Comparison of ENCODE assay signal across 23 cellular contexts in genomic region chr11:24738972-24739371, GRCh38.
"Had no signal": no experiment of that assay in that cellular context is flagged by ENCODE, and none has a peak within 500 bp of the region (broad histone marks: within the 10 kb centered on the region; RNA-seq: fewer than 3 reads in every experiment).

No MANE protein-coding gene starts in this region.

- H3K9me3 Mint-ChIP-seq: brain had no signal

- H3K4me3 Mint-ChIP-seq: activated CD8-positive, alpha-beta memory T cell treated with anti-CD3 and anti-CD28 coated beads, Interleukin-2, amount 10 ng/mL, durations not matched to agents 7 days and 5 days; activated T-cell treated with anti-CD3 and anti-CD28 coated beads, Interleukin-2, amount 50 U/mL, for 4 hours; brain; central memory CD8-positive, alpha-beta T cell; memory B cell; natural killer cell treated with Interleukin-12 subunit alpha and Interleukin-12 subunit beta and Interleukin-15 and Interleukin-18, amount 100 ng/mL, for 72 hours; stimulated activated memory B cell treated with anti-CD40 and anti-IgM and Interleukin-4, amounts not matched to agents 10 μg/mL and 1 μg/mL and 100 μg/mL, for 72 hours had no signal

- H3K27ac Mint-ChIP-seq: activated CD8-positive, alpha-beta memory T cell treated with anti-CD3 and anti-CD28 coated beads, Interleukin-2, amount 10 ng/mL, durations not matched to agents 7 days and 5 days; activated naive CD4-positive, alpha-beta T cell treated with anti-CD3 and anti-CD28 coated beads, Interleukin-2, amount 50 U/mL, for 72 hours; memory B cell; natural killer cell treated with Interleukin-12 subunit alpha and Interleukin-12 subunit beta and Interleukin-15 and Interleukin-18, amount 100 ng/mL, for 72 hours; stimulated activated memory B cell treated with anti-CD40 and anti-IgM and Interleukin-4, amounts not matched to agents 10 μg/mL and 1 μg/mL and 100 μg/mL, for 72 hours had no signal

- H3K27me3 ChIP-seq: gastrocnemius medialis, spleen, transverse colon had no signal

- H3K4me3 ChIP-seq: gastrocnemius medialis, left ventricle myocardium inferior, psoas muscle, spleen, transverse colon had no signal

- H3K4me1 ChIP-seq: gastrocnemius medialis, left ventricle myocardium inferior, psoas muscle, spleen, transverse colon had no signal

- H3K27me3 Mint-ChIP-seq: activated CD8-positive, alpha-beta memory T cell treated with anti-CD3 and anti-CD28 coated beads, Interleukin-2, amount 10 ng/mL, durations not matched to agents 7 days and 5 days; central memory CD8-positive, alpha-beta T cell; memory B cell; natural killer cell treated with Interleukin-12 subunit alpha and Interleukin-12 subunit beta and Interleukin-15 and Interleukin-18, amount 100 ng/mL, for 72 hours; stimulated activated memory B cell treated with anti-CD40 and anti-IgM and Interleukin-4, amounts not matched to agents 10 μg/mL and 1 μg/mL and 100 μg/mL, for 72 hours had no signal

- H3K36me3 Mint-ChIP-seq: activated CD8-positive, alpha-beta memory T cell treated with anti-CD3 and anti-CD28 coated beads, Interleukin-2, amount 10 ng/mL, durations not matched to agents 7 days and 5 days; brain; memory B cell; natural killer cell treated with Interleukin-12 subunit alpha and Interleukin-12 subunit beta and Interleukin-15 and Interleukin-18, amount 100 ng/mL, for 72 hours; stimulated activated memory B cell treated with anti-CD40 and anti-IgM and Interleukin-4, amounts not matched to agents 10 μg/mL and 1 μg/mL and 100 μg/mL, for 72 hours had no signal

- H3K4me1 Mint-ChIP-seq: activated CD8-positive, alpha-beta memory T cell treated with anti-CD3 and anti-CD28 coated beads, Interleukin-2, amount 10 ng/mL, durations not matched to agents 7 days and 5 days; brain; central memory CD8-positive, alpha-beta T cell; memory B cell; stimulated activated memory B cell treated with anti-CD40 and anti-IgM and Interleukin-4, amounts not matched to agents 10 μg/mL and 1 μg/mL and 100 μg/mL, for 72 hours had no signal

- H3K27ac ChIP-seq: epithelial cell of prostate, gastrocnemius medialis, left ventricle myocardium inferior, psoas muscle, spleen, transverse colon had no signal

- DNase-seq: activated CD4-positive, alpha-beta T cell treated with anti-CD3 and anti-CD28 coated beads, Interleukin-2, amount 50 U/mL, for 4 hours; activated CD8-positive, alpha-beta memory T cell treated with anti-CD3 and anti-CD28 coated beads, Interleukin-2, amount 10 ng/mL, durations not matched to agents 7 days and 5 days; activated effector memory CD4-positive, alpha-beta T cell treated with anti-CD3 and anti-CD28 coated beads, Interleukin-2, amount 50 U/mL, for 16 hours; activated T-cell treated with anti-CD3 and anti-CD28 coated beads, Interleukin-2, amount 50 U/mL, for 4 hours; amniotic stem cell; cortex of kidney; effector CD8-positive, alpha-beta T cell; gastrocnemius medialis; kidney; left ventricle myocardium inferior; psoas muscle; spleen; stimulated activated CD4-positive, alpha-beta T cell treated with anti-CD3 and anti-CD28 coated beads, Interleukin-1b, Interleukin-23, amount 100 ng/mL, for 48 hours; transverse colon had no signal

- ATAC-seq: activated CD4-positive, CD25-positive, alpha-beta regulatory T cell treated with anti-CD3 and anti-CD28 coated beads, Interleukin-2, amount 50 U/mL, for 24 hours; activated CD8-positive, alpha-beta memory T cell treated with anti-CD3 and anti-CD28 coated beads, Interleukin-2, amount 10 ng/mL, durations not matched to agents 7 days and 5 days; activated naive CD4-positive, alpha-beta T cell treated with anti-CD3 and anti-CD28 coated beads, Interleukin-2, amount 50 U/mL, for 72 hours; activated T-cell treated with anti-CD3 and anti-CD28 coated beads, Interleukin-2, amount 50 U/mL, for 4 hours; gastrocnemius medialis; natural killer cell treated with Interleukin-12 subunit alpha and Interleukin-12 subunit beta and Interleukin-15 and Interleukin-18, amount 100 ng/mL, for 72 hours; psoas muscle; sciatic nerve; stimulated activated memory B cell treated with anti-CD40 and anti-IgM and Interleukin-4, amounts not matched to agents 10 μg/mL and 1 μg/mL and 100 μg/mL, for 72 hours had no signal

- H3K9me3 ChIP-seq: gastrocnemius medialis, left ventricle myocardium inferior, psoas muscle, spleen, transverse colon had no signal

- H3K36me3 ChIP-seq: gastrocnemius medialis, left ventricle myocardium inferior, spleen, transverse colon had no signal
